33 cellular contexts compared by ENCODE assay signal in genomic region chr7:98748090-98748489, GRCh38.
"Had no signal": no experiment of that assay in that cellular context is flagged by ENCODE, and none has a peak within 500 bp of the region (broad histone marks: within the 10 kb centered on the region; RNA-seq: fewer than 3 reads in every experiment).

No MANE protein-coding gene starts in this region.

- H3K9me3 ChIP-seq: MG63 had no signal

- DNase-seq: MG63, MM.1S, MV-4-11, NCI-H1048, NCI-H1092, NCI-H1092 treated with DMSO at 0.1 percent for 48 hours, NCI-H1105 treated with DMSO at 0.1 percent for 48 hours, NCI-H1417, NCI-H1417 treated with DMSO at 0.1 percent for 48 hours, NCI-H1436, NCI-H1436 treated with DMSO at 0.1 percent for 48 hours, NCI-H146, NCI-H1694, NCI-H1694 treated with DMSO at 0.1 percent for 48 hours, NCI-H187, NCI-H187 treated with DMSO at 0.1 percent for 48 hours, NCI-H1930, NCI-H2029, NCI-H2029 treated with DMSO at 0.1 percent for 48 hours, NCI-H2081, NCI-H2081 treated with DMSO at 0.1 percent for 48 hours, NCI-H2107, NCI-H2171, NCI-H2227 treated with DMSO at 0.1 percent for 48 hours, NCI-H226, NCI-H345, NCI-H446, NCI-H446 treated with DMSO at 0.1 percent for 48 hours, NCI-H510A, NCI-H510A treated with DMSO at 0.1 percent for 48 hours, NCI-H524, NCI-H524 treated with DMSO at 0.1 percent for 48 hours, NCI-H526 had no signal

- H3K36me3 ChIP-seq: MG63 had no signal

- H3K4me3 ChIP-seq: MG63 had no signal

- H3K27me3 ChIP-seq: MG63 had no signal
